9 cellular contexts compared by ENCODE assay signal in the genomic region with DNA sequence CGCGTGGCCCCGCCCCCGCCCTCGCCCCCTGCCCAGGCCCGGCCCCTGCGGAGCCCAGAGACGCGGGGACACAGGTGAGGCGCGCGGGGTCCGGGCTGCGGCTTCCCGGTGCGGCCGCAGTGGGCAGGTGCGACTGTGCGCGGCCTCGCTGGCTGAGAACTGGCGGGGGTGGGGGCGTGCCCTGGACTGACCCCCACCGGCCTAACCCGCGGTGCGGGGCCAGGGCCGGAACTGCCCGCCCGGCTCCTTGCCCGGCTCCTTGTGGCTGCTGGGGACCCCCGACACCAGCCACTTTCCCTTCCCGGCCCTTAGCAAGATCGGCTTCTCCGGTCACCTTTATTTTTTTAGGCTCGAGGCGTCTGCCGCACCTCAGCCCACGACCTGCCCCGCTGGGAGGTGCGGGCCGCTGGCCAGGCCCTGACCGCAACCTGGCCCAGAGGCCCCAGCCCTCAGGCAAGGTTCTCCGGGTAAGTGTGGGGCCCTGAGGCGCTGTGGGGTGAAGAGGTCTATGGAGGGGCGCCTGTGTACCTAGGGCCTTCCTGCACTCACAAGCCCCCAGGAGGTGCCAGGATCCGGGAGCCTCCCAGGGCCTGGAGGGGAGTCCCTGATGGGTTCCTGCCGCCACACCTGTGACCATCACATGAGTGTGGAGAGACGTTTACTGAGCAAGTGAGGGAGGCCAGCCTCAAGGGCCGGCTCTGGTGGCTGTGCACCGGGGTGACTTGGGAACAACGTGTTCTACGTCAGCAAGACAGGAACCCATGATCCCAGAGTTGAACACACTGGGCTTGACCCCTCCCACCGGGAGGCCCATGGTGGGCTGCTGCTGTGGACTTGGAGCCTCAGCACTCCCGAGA. TPM values are rescaled to one million over a fixed set of nuclear protein-coding genes. Genes with fewer than 3 reads are reported as not detected.
DNase-seq lines count a peak whose midpoint lies in the region; ATAC-seq and TF ChIP-seq lines count a peak whose summit lies in the region.
"Had no signal": no experiment of that assay in that cellular context is flagged by ENCODE, and none has a peak within 500 bp of the region (broad histone marks: within the 10 kb centered on the region; RNA-seq: fewer than 3 reads in every experiment).

Gene SMIM1, plus strand, starts transcription at position 35 of the 857 bp plus-strand sequence. CDS start 2,625 bp downstream, outside the sequence.

- H3K36me3 ChIP-seq in brain microvascular endothelial cell (replicated peaks) (no peaks in the 10 kb centered on the region), transverse colon (no peaks in the 10 kb centered on the region)

- intact Hi-C loops in lower leg skin (cut with DNase I; ENCODE audit: low total_unique reads) = no loop called here
- intact Hi-C loops in transverse colon (cut with DNase I; ENCODE audit: low total_unique reads) = no loop called here

- H3K27ac ChIP-seq in brain microvascular endothelial cell (no peak within 1 kb of the TSS), transverse colon (peak within 1 kb of the TSS; percentile 55 to 86 (median 65))
- H3K27ac ChIP-seq: 22Rv1 had no signal

- no peak for TF ChIP-seq POLR2A in lower leg skin (IDR thresholded peaks at IDR 0.05)
- TF ChIP-seq POLR2A in transverse colon (IDR thresholded peaks at IDR 0.05) = no peak

- no peak for TF ChIP-seq EP300 in transverse colon (IDR thresholded peaks at IDR 0.05; ENCODE audit: low read depth)

- no peaks in the 10 kb centered on the region for H3K9me3 ChIP-seq in transverse colon

- peak; percentile 43 for DNase-seq in DMS 273 (lab: John Stamatoyannopoulos, UW; ENCODE audit: unreplicated experiment)
- DNase-seq in DMS 273 treated with DMSO at 0.1 percent for 48 hours (lab: John Stamatoyannopoulos, UW) = no peak
- peak in 56 of 76 experiments; percentile 13 to 69 (median 45) for DNase-seq in HUDEP-2 (lab: John Stamatoyannopoulos, UW; ENCODE audit: unreplicated experiment in 76 of 76)
- no peak for DNase-seq in brain microvascular endothelial cell
- DNase-seq in lower leg skin (ENCODE audit: low spot score in 2 of 2) = peak in 1 of 2 donors; percentile 86
- DNase-seq in transverse colon = peak; percentile 20

- in situ Hi-C loops in brain microvascular endothelial cell (cut with HindIII; ENCODE audit: low pct_ligation_motif_present, low sequenced_read_pairs) = no loop called here
- in situ Hi-C loops in transverse colon (cut with MboI; ENCODE audit: low pct_ligation_motif_present in 1 of 4, low pct_unique_long_range_greater_than_20kb in 1 of 4, low sequenced_read_pairs in 3 of 4) = no loop called here

- H3K4me1 ChIP-seq in transverse colon = peaks cover 9 to 36% (median 27%) of the 10 kb centered on the region in 4 donors

- 22 to 35% methylated on average over 23 to 36 of the region's 55 CpGs for whole genome bisulfite sequencing in lower leg skin, 2 donors
- whole genome bisulfite sequencing in transverse colon (ENCODE audit: low coverage in 1 of 2), 2 donors = 12% methylated on average over 30 of the region's 55 CpGs; no CpG with 5 or more reads in 1 of the 2 donors

- H3K4me3 ChIP-seq in brain microvascular endothelial cell (ENCODE audit: low read depth, low read length) (peak within 1 kb of the TSS; percentile 53), lower leg skin (ENCODE audit: low read depth, poor library complexity, severe bottlenecking) (peak within 1 kb of the TSS; percentile 29), transverse colon (peak within 1 kb of the TSS; percentile 35 to 76 (median 68))

- H3K27me3 ChIP-seq in brain microvascular endothelial cell (replicated peaks) (no peaks in the 10 kb centered on the region), transverse colon (peaks cover 21% of the 10 kb centered on the region)

- ATAC-seq in HG03521 (IDR thresholded peaks at IDR 0.05; ENCODE audit: unreplicated experiment) (no peak), GM18907 (IDR thresholded peaks at IDR 0.05; ENCODE audit: unreplicated experiment) (no peak)

- TF ChIP-seq CTCF in brain microvascular endothelial cell (IDR thresholded peaks at IDR 0.05; ENCODE audit: low read depth, low read length, missing control alignments) (no peak), lower leg skin (IDR thresholded peaks at IDR 0.05) (no peak), transverse colon (IDR thresholded peaks at IDR 0.05) (no peak)

RNA-seq across cellular contexts. Expression of gene SMIM1, which starts in this region (rescaled TPM):
- total RNA-seq in lower leg skin (1 to 10 TPM; 1.6 to 8.7 (median 3.6) TPM), transverse colon (not detected)

Comparison
In these comparisons a context has a peak if more than half of its experiments do, and no peak if none do; other contexts are left out.
1. DNase-seq: peak in DMS 273 (single experiment) and HUDEP-2 (56 of 76); none in DMS 273 treated with DMSO at 0.1 percent for 48 hours (single experiment) and brain microvascular endothelial cell (single experiment).
2. Peak in DNase-seq, H3K4me3 ChIP-seq and H3K27ac ChIP-seq in transverse colon; RNA of the gene not detected or under 1 TPM.
3. Peak in every context shown above with its lines, with median percentiles within 50 percentile points of each other: H3K4me3 ChIP-seq.